ENCODE assay signal across 8 cellular contexts in the genomic region with DNA sequence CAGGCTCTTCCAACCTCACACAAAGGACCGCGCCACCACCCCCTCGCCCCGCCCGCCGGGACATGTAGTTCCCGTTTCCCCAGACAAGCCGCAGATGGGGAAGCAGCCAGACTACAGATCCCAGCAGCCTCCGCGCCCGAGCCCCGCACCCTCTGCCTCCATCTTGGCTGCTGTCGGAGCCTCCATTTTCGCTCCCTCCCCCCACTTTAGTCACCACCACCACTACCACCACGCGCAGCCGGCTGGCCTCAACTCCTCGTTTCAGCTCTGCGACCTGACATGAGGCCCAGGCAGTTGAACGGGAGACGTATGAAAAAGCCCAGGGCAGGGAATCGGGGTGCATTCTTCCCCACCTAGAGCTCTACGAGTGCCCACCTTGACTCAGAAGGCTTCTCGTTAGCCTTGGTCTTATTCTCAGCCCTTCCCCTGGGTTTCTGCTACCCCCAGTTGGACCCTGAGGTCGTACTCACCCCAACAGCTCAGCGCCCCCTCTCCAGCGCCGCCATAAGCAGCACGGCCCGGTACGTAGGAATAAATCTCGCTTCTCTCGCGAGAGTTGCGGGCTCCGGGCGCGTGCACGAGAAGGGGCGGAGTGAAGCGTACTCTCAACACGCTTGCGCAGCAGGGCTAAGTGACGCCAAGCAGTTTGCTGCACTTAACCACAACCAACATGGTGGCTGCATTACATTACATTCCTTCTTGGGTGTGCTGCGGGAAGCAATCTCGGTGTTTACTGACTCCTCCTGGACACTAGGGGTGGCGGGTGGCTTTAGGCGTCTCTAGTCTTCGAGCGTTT. TPM values are rescaled to one million over a fixed set of nuclear protein-coding genes. Genes with fewer than 3 reads are reported as not detected.
DNase-seq lines count a peak whose midpoint lies in the region; ATAC-seq, FAIRE-seq and TF ChIP-seq lines count a peak whose summit lies in the region.

A gene (minus strand): TSS at position 530 of the 796 bp plus-strand sequence. CDS start 18,094 bp downstream, outside the sequence.

- H3K4me1 Mint-ChIP-seq in mesothelial cell of epicardium = peaks cover 39% of the 10 kb centered on the region

- no peaks in the 10 kb centered on the region; the same call in 1 of the 2 replicates for H3K27me3 ChIP-seq in OCI-LY3 (ENCODE audit: low read depth, low read length)

- no peaks in the 10 kb centered on the region for H3K27me3 Mint-ChIP-seq in mesothelial cell of epicardium (ENCODE audit: low read depth)

- no peaks in the 10 kb centered on the region for H3K9me3 ChIP-seq in OCI-LY3 (ENCODE audit: insufficient read depth, low read length)

- TF ChIP-seq CTCF in OCI-LY3 (IDR thresholded peaks at IDR 0.05; ENCODE audit: low read depth, low read length) = 0 out of 2 replicates have a peak, but pooled peaks have one; percentile 10
- TF ChIP-seq CTCF in mesothelial cell of epicardium (IDR thresholded peaks at IDR 0.05; ENCODE audit: unreplicated experiment) = no peak

- peak within 1 kb of the TSS; percentile 100 for H3K9ac ChIP-seq in OCI-LY3 (ENCODE audit: low read length)

- H3K36me3 Mint-ChIP-seq in mesothelial cell of epicardium = peaks cover 2% of the 10 kb centered on the region

- H4K20me1 ChIP-seq in OCI-LY3 (ENCODE audit: insufficient read depth, low read length) = peaks cover 46% of the 10 kb centered on the region

- peak; percentile 94 for DNase-seq in DMS 273 treated with DMSO at 0.1 percent for 48 hours (lab: John Stamatoyannopoulos, UW)
- DNase-seq in HuH-7.5 (ENCODE audit: low spot score) = peak; percentile 81
- DNase-seq in activated CD8-positive, alpha-beta memory T cell treated with anti-CD3 and anti-CD28 coated beads, Interleukin-2, amount 50 U/mL, for 48 hours = peak; percentile 96
- DNase-seq in mesothelial cell of epicardium (ENCODE audit: low spot score in 2 of 2, unreplicated experiment in 2 of 2) = peak; percentile 94 to 98
- peak; percentile 90 to 91 for DNase-seq in stimulated activated CD8-positive, alpha-beta memory T cell treated with anti-CD3 and anti-CD28 coated beads, Interleukin-15, amount 100 ng/mL, for 48 hours (ENCODE audit: low read depth in 2 of 2)

- peak within 1 kb of the TSS; percentile 99 for H3K4me3 Mint-ChIP-seq in mesothelial cell of epicardium

- peak within 1 kb of the TSS; percentile 97 for H3K27ac ChIP-seq in OCI-LY3 (ENCODE audit: low read length)

- H3K79me2 ChIP-seq in OCI-LY3 (ENCODE audit: low read length) = peaks cover 51% of the 10 kb centered on the region

- peaks cover 13% of the 10 kb centered on the region for H3K36me3 ChIP-seq in OCI-LY3 (replicated peaks; ENCODE audit: low read depth, low read length)

- peak within 1 kb of the TSS; percentile 100 for H3K27ac Mint-ChIP-seq in mesothelial cell of epicardium

- peak; percentile 82 for ATAC-seq in GM21526 (IDR thresholded peaks at IDR 0.05; ENCODE audit: low FRiP score, unreplicated experiment)

- peaks cover 5% of the 10 kb centered on the region for H3K9me3 Mint-ChIP-seq in mesothelial cell of epicardium

- peak within 1 kb of the TSS; percentile 100 for H3K4me3 ChIP-seq in OCI-LY3 (ENCODE audit: low read length)

- peak within 1 kb of the TSS; percentile 99 for H2AFZ ChIP-seq in OCI-LY3 (ENCODE audit: low read depth, low read length)

- peaks cover 33% of the 10 kb centered on the region for H3K4me1 ChIP-seq in OCI-LY3 (ENCODE audit: low read length)

- peak; percentile 85 for FAIRE-seq in endometrium (lab: Jason Lieb, UNC)

- H3K4me2 ChIP-seq in OCI-LY3 (ENCODE audit: low read length) = peak within 1 kb of the TSS; percentile 82

RNA-seq across cellular contexts. Expression of the gene that starts here (rescaled TPM):
- total RNA-seq in mesothelial cell of epicardium = 524 to 556 TPM (median 530 TPM) in 3 replicates

Comparison
In these comparisons a context has a peak if more than half of its experiments do, and no peak if none do; other contexts are left out.
1. Peak in every context shown above with its lines: DNase-seq, ATAC-seq, H3K4me3 ChIP-seq and H3K27ac ChIP-seq.